In the genomic region with DNA sequence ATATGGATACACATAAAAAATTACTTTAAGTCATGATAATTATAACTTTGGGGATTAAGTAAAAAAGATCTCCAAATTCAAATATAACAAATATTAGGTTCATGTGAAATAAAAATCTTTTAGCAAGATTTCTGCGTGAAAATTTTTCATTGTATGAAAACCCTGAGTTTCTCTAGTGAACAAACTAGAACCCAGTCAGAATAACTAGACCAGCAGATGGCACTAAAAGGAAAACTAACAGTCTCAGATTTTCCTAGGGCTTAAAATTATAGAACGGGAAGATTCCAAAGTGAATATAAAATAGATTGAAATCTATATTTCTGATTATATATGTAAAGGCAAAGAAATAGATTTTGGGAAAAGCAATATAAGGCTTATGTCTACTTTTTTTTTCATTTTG, we compare ENCODE assay signal across 13 cellular contexts. TPM values are rescaled to one million over a fixed set of nuclear protein-coding genes. Genes with fewer than 3 reads are reported as not detected.
DNase-seq lines count a peak whose midpoint lies in the region; ATAC-seq and TF ChIP-seq lines count a peak whose summit lies in the region.
"Had no signal": no experiment of that assay in that cellular context is flagged by ENCODE, and none has a peak within 500 bp of the region (broad histone marks: within the 10 kb centered on the region; RNA-seq: fewer than 3 reads in every experiment).

No MANE protein-coding gene starts in this region.

- DNase-seq in DMS79 treated with DMSO at 0.1 percent for 48 hours (lab: John Stamatoyannopoulos, UW) (peak; percentile 17), DMS79 (lab: John Stamatoyannopoulos, UW) (no peak), NCI-H460 (ENCODE audit: extremely low read depth, low read depth) (peak; percentile 5), dorsolateral prefrontal cortex (no peak), progenitor cell of endocrine pancreas (ENCODE audit: low spot score, unreplicated experiment) (no peak)
- DNase-seq in activated CD8-positive, alpha-beta memory T cell treated with anti-CD3 and anti-CD28 coated beads, Interleukin-2, amount 50 U/mL, for 48 hours: no peak
- no peak for DNase-seq in activated naive CD4-positive, alpha-beta T cell treated with anti-CD3 and anti-CD28 coated beads, Interleukin-2, amount 10 ng/mL, durations not matched to agents 7 days and 5 days
- DNase-seq: activated T-cell treated with anti-CD3 and anti-CD28 coated beads for 4 hours, esophagus squamous epithelium, mammary epithelial cell, NCI-H1436 treated with DMSO at 0.1 percent for 48 hours had no signal

- no peak overlapping the region for H3K4me3 ChIP-seq in dorsolateral prefrontal cortex
- H3K4me3 ChIP-seq: esophagus squamous epithelium had no signal

- intact Hi-C loops in dorsolateral prefrontal cortex (cut with DNase I): no loop called here

- no peaks in the 10 kb centered on the region for H3K36me3 Mint-ChIP-seq in progenitor cell of endocrine pancreas (ENCODE audit: insufficient read depth)
- no peaks in the 10 kb centered on the region for H3K36me3 Mint-ChIP-seq in activated naive CD4-positive, alpha-beta T cell treated with anti-CD3 and anti-CD28 coated beads, Interleukin-2, amount 10 ng/mL, durations not matched to agents 7 days and 5 days
- H3K36me3 Mint-ChIP-seq: IgD-negative memory B cell had no signal

- no peaks in the 10 kb centered on the region for H3K4me1 Mint-ChIP-seq in progenitor cell of endocrine pancreas (ENCODE audit: low read depth)
- H3K4me1 Mint-ChIP-seq in activated naive CD4-positive, alpha-beta T cell treated with anti-CD3 and anti-CD28 coated beads, Interleukin-2, amount 10 ng/mL, durations not matched to agents 7 days and 5 days: no peaks in the 10 kb centered on the region
- H3K4me1 Mint-ChIP-seq: IgD-negative memory B cell had no signal

- no peak for ATAC-seq in HG02970 (IDR thresholded peaks at IDR 0.05; ENCODE audit: low FRiP score, unreplicated experiment)

- no peaks in the 10 kb centered on the region for H3K9me3 Mint-ChIP-seq in progenitor cell of endocrine pancreas (ENCODE audit: low read depth)
- no peaks in the 10 kb centered on the region for H3K9me3 Mint-ChIP-seq in activated naive CD4-positive, alpha-beta T cell treated with anti-CD3 and anti-CD28 coated beads, Interleukin-2, amount 10 ng/mL, durations not matched to agents 7 days and 5 days

- H3K27me3 ChIP-seq in dorsolateral prefrontal cortex: peaks cover 0 to 57% (median 0%) of the 10 kb centered on the region in 45 donors

- CTCF ChIA-PET in activated naive CD4-positive, alpha-beta T cell treated with anti-CD3 and anti-CD28 coated beads, Interleukin-2, amount 10 ng/mL, durations not matched to agents 7 days and 5 days (lab: Charles Lee): no interaction called here

- H3K27me3 Mint-ChIP-seq in progenitor cell of endocrine pancreas: no peaks in the 10 kb centered on the region
- no peaks in the 10 kb centered on the region for H3K27me3 Mint-ChIP-seq in activated naive CD4-positive, alpha-beta T cell treated with anti-CD3 and anti-CD28 coated beads, Interleukin-2, amount 10 ng/mL, durations not matched to agents 7 days and 5 days

- H3K27ac Mint-ChIP-seq in progenitor cell of endocrine pancreas: no peak overlapping the region
- H3K27ac Mint-ChIP-seq in activated naive CD4-positive, alpha-beta T cell treated with anti-CD3 and anti-CD28 coated beads, Interleukin-2, amount 10 ng/mL, durations not matched to agents 7 days and 5 days: no peak overlapping the region
- H3K27ac Mint-ChIP-seq: IgD-negative memory B cell had no signal

- H3K4me3 Mint-ChIP-seq in progenitor cell of endocrine pancreas (ENCODE audit: low read depth): no peak overlapping the region
- H3K4me3 Mint-ChIP-seq in activated naive CD4-positive, alpha-beta T cell treated with anti-CD3 and anti-CD28 coated beads, Interleukin-2, amount 10 ng/mL, durations not matched to agents 7 days and 5 days: no peak overlapping the region
- H3K4me3 Mint-ChIP-seq: IgD-negative memory B cell had no signal

- H3K27ac ChIP-seq in dorsolateral prefrontal cortex: no peak overlapping the region
- H3K27ac ChIP-seq: esophagus squamous epithelium had no signal

- TF ChIP-seq CTCF in dorsolateral prefrontal cortex (IDR thresholded peaks at IDR 0.05 in 54 of 56, conservative IDR thresholded peaks at IDR 0.05 in 2 of 56; ENCODE audit: low read depth in 1 of 56, partially characterized antibody in 56 of 56) (peak in 49 of 56 donors; percentile 9 to 60 (median 33)), progenitor cell of endocrine pancreas (IDR thresholded peaks at IDR 0.05; ENCODE audit: unreplicated experiment) (peak; percentile 42)

RNA-seq across cellular contexts. Expression of a gene that starts 43.3 kb away (rescaled TPM):
- total RNA-seq in NCI-H460 (2014; rRNA removed; shearing (Covaris generic)): 1.9 and 3.8 TPM in 2 replicates
- polyA plus RNA-seq in NCI-H460 (2014; cell fraction: nucleus; rRNA removed): 0.04 and 0.36 TPM in 2 replicates
- 10 to 100 TPM in 90 of 120 experiments, 1 to 10 TPM in 30; 4.5 to 22.7 (median 12.0) TPM for total RNA-seq in dorsolateral prefrontal cortex
- 8.6 and 9.3 TPM in 2 replicates for total RNA-seq in progenitor cell of endocrine pancreas
- polyA plus RNA-seq: IgD-negative memory B cell, mammary epithelial cell had no signal

Comparison
In these comparisons a context has a peak if more than half of its experiments do, and no peak if none do; other contexts are left out.
1. DNase-seq: peak in DMS79 treated with DMSO at 0.1 percent for 48 hours (single experiment) and NCI-H460 (single experiment); none in DMS79 (single experiment), dorsolateral prefrontal cortex (0 of 10), progenitor cell of endocrine pancreas (single experiment), activated CD8-positive, alpha-beta memory T cell treated with anti-CD3 and anti-CD28 coated beads, Interleukin-2, amount 50 U/mL, for 48 hours (single experiment) and activated naive CD4-positive, alpha-beta T cell treated with anti-CD3 and anti-CD28 coated beads, Interleukin-2, amount 10 ng/mL, durations not matched to agents 7 days and 5 days (single experiment).